In genomic region chr2:36555789-36556188, GRCh38 we compare ENCODE assay signal across 18 cellular contexts.
"Had no signal": no experiment of that assay in that cellular context is flagged by ENCODE, and none has a peak within 500 bp of the region (broad histone marks: within the 10 kb centered on the region; RNA-seq: fewer than 3 reads in every experiment).

No MANE protein-coding gene starts in this region.

- H3K27me3 ChIP-seq: foreskin keratinocyte, right lobe of liver, spleen, stomach, tibial nerve, vagina had no signal

- DNase-seq: activated CD4-positive, alpha-beta T cell treated with anti-CD3 and anti-CD28 coated beads for 48 hours; activated CD8-positive, alpha-beta T cell treated with anti-CD3 and anti-CD28 coated beads for 36 hours; activated gamma-delta T cell; activated T-cell treated with anti-CD3 and anti-CD28 coated beads, Interleukin-2, amount 50 U/mL, for 4 hours; amniotic stem cell; effector CD8-positive, alpha-beta T cell; foreskin keratinocyte; glutamatergic neuron; mesenchymal stem cell; occipital lobe; right lobe of liver; spleen; stomach; T-helper 17 cell had no signal

- H3K9me3 ChIP-seq: right lobe of liver, spleen, stomach, tibial nerve, vagina had no signal

- ATAC-seq: activated CD8-positive, alpha-beta T cell treated with anti-CD3 and anti-CD28 coated beads for 36 hours; activated naive CD4-positive, alpha-beta T cell treated with anti-CD3 and anti-CD28 coated beads, Interleukin-2, amount 50 U/mL, for 72 hours; activated T-cell treated with anti-CD3 and anti-CD28 coated beads, Interleukin-2, amount 50 U/mL, for 4 hours; foreskin keratinocyte; natural killer cell treated with Interleukin-12 subunit alpha and Interleukin-12 subunit beta and Interleukin-15 and Interleukin-18, amount 100 ng/mL, for 72 hours; right lobe of liver; T-helper 17 cell had no signal

- H3K27ac ChIP-seq: foreskin keratinocyte, right lobe of liver, spleen, stomach, tibial nerve, vagina had no signal

- H3K4me1 ChIP-seq: right lobe of liver, vagina had no signal

- H3K4me3 ChIP-seq: right lobe of liver, spleen, stomach, tibial nerve, vagina had no signal
